8 cellular contexts compared by ENCODE assay signal in genomic region chr15:44593042-44593736, GRCh38. TPM values are rescaled to one million over a fixed set of nuclear protein-coding genes. Genes with fewer than 3 reads are reported as not detected.
DNase-seq lines count a peak whose midpoint lies in the region; TF ChIP-seq lines count a peak whose summit lies in the region.

No MANE protein-coding gene starts in this region.

- peak overlapping the region; percentile 31 for H3K27ac Mint-ChIP-seq in T-helper 1 cell treated with Interleukin-12 subunit alpha and Interleukin-12 subunit beta and Interleukin-4 antibody, amounts not matched to agents 30 μg/mL and 1 μg/mL, for 36 hours

- H3K4me1 Mint-ChIP-seq in T-helper 1 cell treated with Interleukin-12 subunit alpha and Interleukin-12 subunit beta and Interleukin-4 antibody, amounts not matched to agents 30 μg/mL and 1 μg/mL, for 36 hours (ENCODE audit: low read depth), result peaks cover 24% of the 10 kb centered on the region

- H3K9me3 Mint-ChIP-seq in T-helper 1 cell treated with Interleukin-12 subunit alpha and Interleukin-12 subunit beta and Interleukin-4 antibody, amounts not matched to agents 30 μg/mL and 1 μg/mL, for 36 hours, result no peaks in the 10 kb centered on the region

- TF ChIP-seq CTCF in fibroblast of pulmonary artery (IDR thresholded peaks at IDR 0.05; ENCODE audit: low read length, missing control alignments), result peak; percentile 62

- no peaks in the 10 kb centered on the region for H3K27me3 Mint-ChIP-seq in T-helper 1 cell treated with Interleukin-12 subunit alpha and Interleukin-12 subunit beta and Interleukin-4 antibody, amounts not matched to agents 30 μg/mL and 1 μg/mL, for 36 hours (ENCODE audit: low read depth)

- peaks cover 44% of the 10 kb centered on the region for H3K36me3 Mint-ChIP-seq in T-helper 1 cell treated with Interleukin-12 subunit alpha and Interleukin-12 subunit beta and Interleukin-4 antibody, amounts not matched to agents 30 μg/mL and 1 μg/mL, for 36 hours (ENCODE audit: low read depth)

- no peak overlapping the region for H3K4me3 Mint-ChIP-seq in T-helper 1 cell treated with Interleukin-12 subunit alpha and Interleukin-12 subunit beta and Interleukin-4 antibody, amounts not matched to agents 30 μg/mL and 1 μg/mL, for 36 hours

- intact Hi-C loops in head of caudate nucleus (cut with DNase I), result no loop called here

- DNase-seq in stimulated activated naive CD4-positive, alpha-beta T cell (lab: John Stamatoyannopoulos, UW), result peak in 4 of 6 experiments; percentile 4 to 65 (median 42)
- no peak for DNase-seq in stimulated activated naive CD4-positive, alpha-beta T cell treated with Interleukin-2 at 50 U/mL for 16 hours (lab: John Stamatoyannopoulos, UW)
- peak; percentile 44 for DNase-seq in fibroblast of pulmonary artery (ENCODE audit: low read depth)
- DNase-seq in activated gamma-delta T cell (lab: John Stamatoyannopoulos, UW), result no peak
- no peak for DNase-seq in kidney glomerular epithelial cell (lab: John Stamatoyannopoulos, UW)
- no peak for DNase-seq in head of caudate nucleus
- DNase-seq in mesenteric fat pad (ENCODE audit: low spot score), result no peak

- no peak overlapping the region for H3K4me3 ChIP-seq in fibroblast of pulmonary artery (replicated peaks; ENCODE audit: low read depth, low read length)

RNA-seq across cellular contexts. Expression of gene EIF3J, which starts 56.2 kb away (rescaled TPM):
- total RNA-seq in mesenteric fat pad, result 84.9 TPM

Comparison
In these comparisons a context has a peak if more than half of its experiments do, and no peak if none do; other contexts are left out.
1. DNase-seq: peak in stimulated activated naive CD4-positive, alpha-beta T cell (4 of 6) and fibroblast of pulmonary artery (single experiment); none in stimulated activated naive CD4-positive, alpha-beta T cell treated with Interleukin-2 at 50 U/mL for 16 hours (single experiment), activated gamma-delta T cell (single experiment), kidney glomerular epithelial cell (single experiment), head of caudate nucleus (0 of 42) and mesenteric fat pad (single experiment).